Comparison of ENCODE assay signal across 11 cellular contexts in genomic region chr6:118768441-118768840, GRCh38.
DNase-seq lines count a peak whose midpoint lies in the region; ATAC-seq, FAIRE-seq and TF ChIP-seq lines count a peak whose summit lies in the region.
"Had no signal": no experiment of that assay in that cellular context is flagged by ENCODE, and none has a peak within 500 bp of the region (broad histone marks: within the 10 kb centered on the region; RNA-seq: fewer than 3 reads in every experiment).

No MANE protein-coding gene starts in this region.

- no peak overlapping the region for H3K4me3 Mint-ChIP-seq in activated naive CD4-positive, alpha-beta T cell treated with anti-CD3 and anti-CD28 coated beads, Interleukin-2, amount 10 ng/mL, durations not matched to agents 7 days and 5 days
- peak overlapping the region in 8 of 10 donors; percentile 2 to 63 (median 38) for H3K4me3 Mint-ChIP-seq in naive thymus-derived CD8-positive, alpha-beta T cell

- no peaks in the 10 kb centered on the region for H3K27me3 ChIP-seq in adrenal gland
- H3K27me3 ChIP-seq in aorta (ENCODE audit: control insufficient read depth in 1 of 2, insufficient read depth in 2 of 2, low read length in 1 of 2): no peaks in the 10 kb centered on the region
- H3K27me3 ChIP-seq: uterus had no signal

- CTCF ChIA-PET in activated naive CD4-positive, alpha-beta T cell treated with anti-CD3 and anti-CD28 coated beads, Interleukin-2, amount 10 ng/mL, durations not matched to agents 7 days and 5 days (lab: Charles Lee): interaction anchor here (1.2 to 1.4 kb wide), 2 partner anchors 59 to 80 kb away, joined by 3 to 5 read pairs; no protein-coding TSS in a partner anchor

- no peak for FAIRE-seq in D721Med (lab: Jason Lieb, UNC)
- FAIRE-seq: islet of Langerhans had no signal

- H3K4me1 ChIP-seq in adrenal gland (replicated peaks in 1 of 2) (peaks cover 5 to 11% of the 10 kb centered on the region in 2 donors), aorta (ENCODE audit: control insufficient read depth in 1 of 2, insufficient read depth in 2 of 2, low read length in 2 of 2) (no peaks in the 10 kb centered on the region)
- H3K4me1 ChIP-seq: uterus had no signal

- no peak for DNase-seq in activated naive CD4-positive, alpha-beta T cell treated with anti-CD3 and anti-CD28 coated beads, Interleukin-2, amount 10 ng/mL, durations not matched to agents 7 days and 5 days
- DNase-seq in activated naive CD4-positive, alpha-beta T cell treated with anti-CD3 and anti-CD28 coated beads, Interleukin-2, amount 50 U/mL, for 16 hours: no peak
- DNase-seq in adrenal gland (no peak), aorta (no peak), NCI-H526 (lab: John Stamatoyannopoulos, UW) (no peak), D721Med (ENCODE audit: insufficient read length, low spot score) (no peak)
- no peak for DNase-seq in naive thymus-derived CD8-positive, alpha-beta T cell
- DNase-seq: uterus had no signal

- no peak for TF ChIP-seq POLR2A in adrenal gland (IDR thresholded peaks at IDR 0.05)

- H3K27ac Mint-ChIP-seq in activated naive CD4-positive, alpha-beta T cell treated with anti-CD3 and anti-CD28 coated beads, Interleukin-2, amount 10 ng/mL, durations not matched to agents 7 days and 5 days: peak overlapping the region; percentile 82
- peak overlapping the region; percentile 30 to 94 (median 74) for H3K27ac Mint-ChIP-seq in naive thymus-derived CD8-positive, alpha-beta T cell

- H3K27ac ChIP-seq in adrenal gland (peak overlapping the region in 3 of 5 donors; percentile 45 to 61 (median 51)), aorta (ENCODE audit: low read depth in 1 of 2, low read length in 2 of 2) (no peak overlapping the region)
- H3K27ac ChIP-seq: uterus had no signal

- peaks cover 25% of the 10 kb centered on the region for H3K4me1 Mint-ChIP-seq in activated naive CD4-positive, alpha-beta T cell treated with anti-CD3 and anti-CD28 coated beads, Interleukin-2, amount 10 ng/mL, durations not matched to agents 7 days and 5 days
- H3K4me1 Mint-ChIP-seq in naive thymus-derived CD8-positive, alpha-beta T cell: peaks cover 11 to 33% (median 23%) of the 10 kb centered on the region in 4 donors

- H3K36me3 ChIP-seq in adrenal gland (replicated peaks in 1 of 2) (no peaks in the 10 kb centered on the region), aorta (ENCODE audit: control insufficient read depth in 1 of 2, insufficient read depth in 2 of 2, low read length in 1 of 2) (no peaks in the 10 kb centered on the region)
- H3K36me3 ChIP-seq: uterus had no signal

- H3K9me3 Mint-ChIP-seq in activated naive CD4-positive, alpha-beta T cell treated with anti-CD3 and anti-CD28 coated beads, Interleukin-2, amount 10 ng/mL, durations not matched to agents 7 days and 5 days: no peaks in the 10 kb centered on the region
- H3K9me3 Mint-ChIP-seq in naive thymus-derived CD8-positive, alpha-beta T cell: no peaks in the 10 kb centered on the region

- WGBS in adrenal gland, 4 donors: 46 to 58% (median 56%) methylated on average over 3 of the region's 3 CpGs
- WGBS in aorta, 2 donors: 90 to 92% methylated on average over 3 of the region's 3 CpGs

- peaks cover 1% of the 10 kb centered on the region for H3K27me3 Mint-ChIP-seq in activated naive CD4-positive, alpha-beta T cell treated with anti-CD3 and anti-CD28 coated beads, Interleukin-2, amount 10 ng/mL, durations not matched to agents 7 days and 5 days
- no peaks in the 10 kb centered on the region for H3K27me3 Mint-ChIP-seq in naive thymus-derived CD8-positive, alpha-beta T cell

- POLR2A ChIA-PET in naive thymus-derived CD8-positive, alpha-beta T cell (lab: Charles Lee): interaction anchor here (1.0 to 1.9 kb wide), 6 partner anchors 10 to 118 kb away, joined by 3 to 12 read pairs (median 4); partner anchors contain the start of gene CEP85L

- intact Hi-C loops in adrenal gland (cut with DNase I) (no loop called here), aorta (cut with DNase I) (no loop called here)

- ATAC-seq in naive thymus-derived CD8-positive, alpha-beta T cell: no peak
- ATAC-seq in aorta (ENCODE audit: low FRiP score) (peak; percentile 29), HG03565 (IDR thresholded peaks at IDR 0.05; ENCODE audit: unreplicated experiment) (no peak)
- ATAC-seq: SK-N-SH treated with all-trans-retinoic acid at 6 μM for 48 hours had no signal

- peaks cover under 1% of the 10 kb centered on the region for H3K36me3 Mint-ChIP-seq in activated naive CD4-positive, alpha-beta T cell treated with anti-CD3 and anti-CD28 coated beads, Interleukin-2, amount 10 ng/mL, durations not matched to agents 7 days and 5 days
- no peaks in the 10 kb centered on the region for H3K36me3 Mint-ChIP-seq in naive thymus-derived CD8-positive, alpha-beta T cell

- H3K9me3 ChIP-seq in adrenal gland (replicated peaks in 1 of 3) (no peaks in the 10 kb centered on the region), aorta (ENCODE audit: control insufficient read depth, low read length) (no peaks in the 10 kb centered on the region)
- H3K9me3 ChIP-seq: uterus had no signal

- TF ChIP-seq CTCF in adrenal gland (IDR thresholded peaks at IDR 0.05): no peak
- TF ChIP-seq CTCF in D721Med (IDR thresholded peaks at IDR 0.05; ENCODE audit: insufficient read depth, missing control alignments): no peak

- H3K4me3 ChIP-seq in adrenal gland (no peak overlapping the region), aorta (ENCODE audit: low read length in 2 of 2) (no peak overlapping the region)
- H3K4me3 ChIP-seq: uterus had no signal

Comparison
In these comparisons a context has a peak if more than half of its experiments do, and no peak if none do; other contexts are left out.
1. H3K27ac ChIP-seq: peak in adrenal gland (3 of 5); none in aorta (0 of 2).